ENCODE assay signal across 24 cellular contexts in the genomic region with DNA sequence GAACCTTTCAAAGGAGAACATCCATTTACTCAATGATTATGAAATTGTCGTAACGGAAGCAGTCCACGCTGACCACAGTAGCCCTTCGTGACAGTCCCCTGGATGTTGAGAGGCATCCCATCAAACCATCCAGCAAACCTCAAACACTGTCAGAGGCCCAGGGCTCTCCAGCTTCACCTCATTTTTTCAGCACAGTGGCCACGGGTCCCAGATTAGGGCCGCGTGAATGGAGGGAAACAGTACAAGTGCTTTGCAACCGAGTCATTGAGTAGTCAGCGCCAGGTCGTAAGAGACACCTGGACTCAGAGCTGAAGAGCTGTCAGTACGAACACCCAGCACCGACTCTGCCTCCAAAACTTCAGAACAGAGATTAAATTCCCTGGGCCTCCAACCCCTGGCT.
"Had no signal": no experiment of that assay in that cellular context is flagged by ENCODE, and none has a peak within 500 bp of the region (broad histone marks: within the 10 kb centered on the region; RNA-seq: fewer than 3 reads in every experiment).

No MANE protein-coding gene starts in this region.

- H3K27ac ChIP-seq: colonic mucosa, dorsolateral prefrontal cortex, epithelial cell of prostate, foreskin keratinocyte, gastroesophageal sphincter, heart left ventricle, hepatocyte, lower lobe of right lung had no signal

- ATAC-seq: esophagus mucosa; foreskin keratinocyte; gastroesophageal sphincter; heart left ventricle; left colon; left lobe of liver; left ventricle myocardium superior; lower lobe of right lung; naive thymus-derived CD4-positive, alpha-beta T cell had no signal

- H3K9me3 ChIP-seq: colonic mucosa, gastroesophageal sphincter, heart left ventricle, lower lobe of right lung had no signal

- DNase-seq: colonic mucosa; dermis blood vessel endothelial cell; dorsolateral prefrontal cortex; effector CD4-positive, alpha-beta T cell; effector memory CD4-positive, alpha-beta T cell; erythroblast; foreskin keratinocyte; heart left ventricle; hypothalamus; immature natural killer cell; islet precursor cell; kidney; kidney glomerular epithelial cell; left colon; left ventricle myocardium superior; lower lobe of right lung; mesendoderm; midbrain; naive thymus-derived CD4-positive, alpha-beta T cell had no signal

- H3K4me2 ChIP-seq: hepatocyte had no signal

- H3K4me1 ChIP-seq: colonic mucosa, foreskin keratinocyte, gastroesophageal sphincter, heart left ventricle, lower lobe of right lung had no signal

- H3K27me3 ChIP-seq: colonic mucosa, foreskin keratinocyte, hepatocyte had no signal

- H3K79me2 ChIP-seq: hepatocyte had no signal

- H3K36me3 ChIP-seq: colonic mucosa, gastroesophageal sphincter, heart left ventricle, lower lobe of right lung had no signal

- H3K4me3 ChIP-seq: colonic mucosa, dorsolateral prefrontal cortex, gastroesophageal sphincter, heart left ventricle, hepatocyte, lower lobe of right lung had no signal

- H2AFZ ChIP-seq: hepatocyte had no signal
